In genomic region chr6:160073272-160073671, GRCh38 we compare ENCODE assay signal across 25 cellular contexts. TPM values are rescaled to one million over a fixed set of nuclear protein-coding genes. Genes with fewer than 3 reads are reported as not detected.
"Had no signal": no experiment of that assay in that cellular context is flagged by ENCODE, and none has a peak within 500 bp of the region (broad histone marks: within the 10 kb centered on the region; RNA-seq: fewer than 3 reads in every experiment).

No MANE protein-coding gene starts in this region.

- H3K4me1 ChIP-seq: esophagus squamous epithelium, lower lobe of right lung, neural progenitor cell, prostate gland, sigmoid colon, testis, tibial artery had no signal

- H3K4me1 Mint-ChIP-seq: nephron, neural progenitor cell had no signal

- H3K9me3 ChIP-seq: esophagus squamous epithelium, lower lobe of right lung, prostate gland, sigmoid colon, testis, tibial artery had no signal

- H3K4me3 Mint-ChIP-seq: immature natural killer cell, memory B cell, nephron, neural progenitor cell, type B pancreatic cell had no signal

- H3K27me3 ChIP-seq: esophagus squamous epithelium, neural progenitor cell, sigmoid colon, testis, tibial artery had no signal

- DNase-seq: dermis blood vessel endothelial cell; effector memory CD4-positive, alpha-beta T cell; erythroblast; esophagus squamous epithelium; hypothalamus; immature natural killer cell; islet precursor cell; left ventricle myocardium superior; lower lobe of right lung; nucleus accumbens; right cardiac atrium; sigmoid colon; stimulated activated CD4-positive, alpha-beta T cell treated with anti-CD3 and anti-CD28 coated beads, Interleukin-2, amount 100 ng/mL, for 24 hours; stimulated activated CD4-positive, alpha-beta T cell treated with anti-CD3 and anti-CD28 coated beads, Interleukin-4, amount 100 ng/mL, for 24 hours; stimulated activated naive CD4-positive, alpha-beta T cell; substantia nigra; testis; tibial artery had no signal

- H3K9ac ChIP-seq: neural progenitor cell had no signal

- H3K27me3 Mint-ChIP-seq: memory B cell, type B pancreatic cell had no signal

- H2AFZ ChIP-seq: neural progenitor cell had no signal

- H3K9me3 Mint-ChIP-seq: immature natural killer cell, memory B cell, nephron, neural progenitor cell, type B pancreatic cell had no signal

- H3K4me2 ChIP-seq: neural progenitor cell had no signal

- H3K27ac ChIP-seq: coronary artery, esophagus squamous epithelium, lower lobe of right lung, neural progenitor cell, prostate gland, sigmoid colon, testis, tibial artery had no signal

- ATAC-seq: lower lobe of right lung, right cardiac atrium had no signal

- H3K4me3 ChIP-seq: coronary artery, esophagus squamous epithelium, lower lobe of right lung, neural progenitor cell, prostate gland, sigmoid colon, testis, tibial artery had no signal

- H3K27ac Mint-ChIP-seq: memory B cell, nephron, neural progenitor cell, type B pancreatic cell had no signal

RNA-seq across cellular contexts. Expression of gene SLC22A1, which starts 48.3 kb away (rescaled TPM):
- total RNA-seq: frontal cortex had no signal
